16 cellular contexts compared by ENCODE assay signal in genomic region chr7:34497153-34497777, GRCh38.
DNase-seq lines count a peak whose midpoint lies in the region; TF ChIP-seq lines count a peak whose summit lies in the region.
"Had no signal": no experiment of that assay in that cellular context is flagged by ENCODE, and none has a peak within 500 bp of the region (broad histone marks: within the 10 kb centered on the region; RNA-seq: fewer than 3 reads in every experiment).

No MANE protein-coding gene starts in this region.

- no peak overlapping the region for H3K4me3 Mint-ChIP-seq in neural crest cell
- H3K4me3 Mint-ChIP-seq: activated T-cell treated with anti-CD3 and anti-CD28 coated beads, Interleukin-2, amount 50 U/mL, for 4 hours had no signal

- DNase-seq in DMS 273 (lab: John Stamatoyannopoulos, UW; ENCODE audit: unreplicated experiment) (peak; percentile 52), DMS 273 treated with DMSO at 0.1 percent for 48 hours (lab: John Stamatoyannopoulos, UW) (no peak), brain microvascular endothelial cell (peak; percentile 5), neural crest cell (ENCODE audit: low read depth, low spot score) (peak; percentile 6), putamen (ENCODE audit: low spot score) (no peak), COLO668 (lab: John Stamatoyannopoulos, UW; ENCODE audit: unreplicated experiment) (no peak), dermis blood vessel endothelial cell (no peak)
- DNase-seq: 8988T; activated T-cell treated with anti-CD3 and anti-CD28 coated beads, Interleukin-2, amount 50 U/mL, for 4 hours; body of pancreas; esophagus squamous epithelium; GF-D8; NCI-H1694 treated with DMSO at 0.1 percent for 48 hours; occipital lobe; stimulated activated naive CD4-positive, alpha-beta T cell treated with Interleukin-2 at 50 U/mL for 16 hours had no signal

- peaks cover 3% of the 10 kb centered on the region for H3K27me3 Mint-ChIP-seq in neural crest cell (ENCODE audit: low read depth)

- no peaks in the 10 kb centered on the region for H3K36me3 ChIP-seq in brain microvascular endothelial cell (replicated peaks)
- H3K36me3 ChIP-seq: esophagus squamous epithelium had no signal

- H3K9me3 Mint-ChIP-seq in neural crest cell: peaks cover 3% of the 10 kb centered on the region

- H3K27ac Mint-ChIP-seq in neural crest cell (ENCODE audit: unreplicated experiment): no peak overlapping the region

- H3K4me3 ChIP-seq in brain microvascular endothelial cell (ENCODE audit: low read depth, low read length): no peak overlapping the region
- H3K4me3 ChIP-seq: body of pancreas, esophagus squamous epithelium had no signal

- no peaks in the 10 kb centered on the region for H3K27me3 ChIP-seq in brain microvascular endothelial cell (replicated peaks)
- H3K27me3 ChIP-seq: body of pancreas, esophagus squamous epithelium had no signal

- in situ Hi-C loops in brain microvascular endothelial cell (cut with HindIII; ENCODE audit: low pct_ligation_motif_present, low sequenced_read_pairs): no loop called here

- H3K36me3 Mint-ChIP-seq in neural crest cell (ENCODE audit: low read depth): no peaks in the 10 kb centered on the region

- H3K4me1 Mint-ChIP-seq in neural crest cell: no peaks in the 10 kb centered on the region

- H3K27ac ChIP-seq in brain microvascular endothelial cell: no peak overlapping the region
- H3K27ac ChIP-seq: body of pancreas, esophagus squamous epithelium had no signal

- TF ChIP-seq CTCF in LNCAP (IDR thresholded peaks at IDR 0.05) (0 out of 2 replicates have a peak, but pooled peaks have one; percentile 6), brain microvascular endothelial cell (IDR thresholded peaks at IDR 0.05; ENCODE audit: low read depth, low read length, missing control alignments) (peak; percentile 39), neural crest cell (conservative IDR thresholded peaks at IDR 0.05) (peak; percentile 58)

Comparison
In these comparisons a context has a peak if more than half of its experiments do, and no peak if none do; other contexts are left out.
1. DNase-seq: peak in DMS 273 (single experiment), brain microvascular endothelial cell (single experiment) and neural crest cell (single experiment); none in DMS 273 treated with DMSO at 0.1 percent for 48 hours (single experiment), putamen (single experiment), COLO668 (single experiment) and dermis blood vessel endothelial cell (single experiment).
2. CTCF ChIP-seq: peak in every context shown above with its lines; median percentile 58 in neural crest cell; 39 in brain microvascular endothelial cell; 6 in LNCAP.